Comparison of ENCODE assay signal across 1 cellular context in genomic region chr20:34675993-34676641, GRCh38.
TF ChIP-seq lines count a peak whose summit lies in the region.

No MANE protein-coding gene starts in this region.

TF ChIP-seq in H1, 55 proteins besides CTCF, POLR2A, EP300 and RAD21:
- TF ChIP-seq BACH1 (IDR thresholded peaks at IDR 0.05; ENCODE audit: low read length): no peak
- TF ChIP-seq CBX5 (IDR thresholded peaks at IDR 0.05; ENCODE audit: low read depth, low read length): no peak
- TF ChIP-seq MAX (IDR thresholded peaks at IDR 0.05): no peak
- TF ChIP-seq RFX5 (IDR thresholded peaks at IDR 0.05; ENCODE audit: borderline replicate concordance, low read depth, low read length): no peak
- TF ChIP-seq SIX5 (IDR thresholded peaks at IDR 0.05; ENCODE audit: low read depth, low read length): no peak
- no peak; the same call in 1 of the 2 replicates for TF ChIP-seq PHF8 (conservative IDR thresholded peaks at IDR 0.05; ENCODE audit: low read depth, low read length)
- TF ChIP-seq RNF2 (IDR thresholded peaks at IDR 0.05; ENCODE audit: borderline replicate concordance, low read depth, low read length, missing control alignments, poor library complexity, severe bottlenecking): no peak
